ENCODE assay signal across 25 cellular contexts in genomic region chr10:124282326-124282725, GRCh38.
"Had no signal": no experiment of that assay in that cellular context is flagged by ENCODE, and none has a peak within 500 bp of the region (broad histone marks: within the 10 kb centered on the region; RNA-seq: fewer than 3 reads in every experiment).

No MANE protein-coding gene starts in this region.

- H3K27me3 Mint-ChIP-seq: memory B cell; stimulated activated naive B cell treated with anti-CD40 and anti-IgM and Interleukin-4, amounts not matched to agents 10 μg/mL and 1 μg/mL and 100 μg/mL, for 72 hours; stimulated activated naive CD8-positive, alpha-beta T cell treated with anti-CD3 and anti-CD28 coated beads, Interleukin-15, Interleukin-2, amounts not matched to agents 100 ng/mL and 50 ng/mL, for 24 hours had no signal

- ATAC-seq: esophagus mucosa; gastrocnemius medialis; left lobe of liver; natural killer cell; psoas muscle; right cardiac atrium; stimulated activated naive B cell treated with anti-CD40 and anti-IgM and Interleukin-4, amounts not matched to agents 10 μg/mL and 1 μg/mL and 100 μg/mL, for 72 hours had no signal

- H3K4me3 Mint-ChIP-seq: endodermal cell; memory B cell; natural killer cell; neural crest cell; stimulated activated naive B cell treated with anti-CD40 and anti-IgM and Interleukin-4, amounts not matched to agents 10 μg/mL and 1 μg/mL and 100 μg/mL, for 72 hours; stimulated activated naive CD8-positive, alpha-beta T cell treated with anti-CD3 and anti-CD28 coated beads, Interleukin-15, Interleukin-2, amounts not matched to agents 100 ng/mL and 50 ng/mL, for 24 hours had no signal

- H3K36me3 Mint-ChIP-seq: memory B cell, natural killer cell had no signal

- DNase-seq: effector CD4-positive, alpha-beta T cell; endodermal cell; foreskin fibroblast; gastrocnemius medialis; head of caudate nucleus; kidney; natural killer cell; right cardiac atrium; stimulated activated CD4-positive, alpha-beta T cell treated with anti-CD3 and anti-CD28 coated beads, Interleukin-15, amount 100 ng/mL, for 24 hours; stimulated activated CD4-positive, alpha-beta T cell treated with anti-CD3 and anti-CD28 coated beads, Interleukin-2, amount 100 ng/mL, for 48 hours; stimulated activated naive B cell treated with anti-CD40 and anti-IgM and Interleukin-4, amounts not matched to agents 10 μg/mL and 1 μg/mL and 100 μg/mL, for 72 hours had no signal

- H3K27me3 ChIP-seq: gastrocnemius medialis, tibial nerve, upper lobe of left lung had no signal

- H3K9me3 ChIP-seq: gastrocnemius medialis, psoas muscle, thoracic aorta, upper lobe of left lung had no signal

- H3K27ac Mint-ChIP-seq: endodermal cell; memory B cell; natural killer cell; stimulated activated naive B cell treated with anti-CD40 and anti-IgM and Interleukin-4, amounts not matched to agents 10 μg/mL and 1 μg/mL and 100 μg/mL, for 72 hours; stimulated activated naive CD8-positive, alpha-beta T cell treated with anti-CD3 and anti-CD28 coated beads, Interleukin-15, Interleukin-2, amounts not matched to agents 100 ng/mL and 50 ng/mL, for 24 hours had no signal

- H3K9me3 Mint-ChIP-seq: neural crest cell; stimulated activated naive CD8-positive, alpha-beta T cell treated with anti-CD3 and anti-CD28 coated beads, Interleukin-15, Interleukin-2, amounts not matched to agents 100 ng/mL and 50 ng/mL, for 24 hours had no signal

- H3K36me3 ChIP-seq: gastrocnemius medialis, thoracic aorta, tibial nerve, upper lobe of left lung had no signal

- H3K79me2 ChIP-seq: hepatocyte had no signal

- H3K4me3 ChIP-seq: dorsolateral prefrontal cortex, gastrocnemius medialis, hepatocyte, lung, psoas muscle, skin epidermis, thoracic aorta, tibial nerve, upper lobe of left lung had no signal

- H3K4me2 ChIP-seq: hepatocyte had no signal

- H3K4me1 ChIP-seq: gastrocnemius medialis, psoas muscle, tibial nerve had no signal

- H2AFZ ChIP-seq: hepatocyte had no signal

- H3K4me1 Mint-ChIP-seq: endodermal cell, memory B cell, natural killer cell, neural crest cell had no signal

- H3K27ac ChIP-seq: dorsolateral prefrontal cortex, epithelial cell of prostate, gastrocnemius medialis, hepatocyte, psoas muscle, skin epidermis, thoracic aorta, tibial nerve, upper lobe of left lung had no signal
